ENCODE assay signal across 15 cellular contexts in genomic region chr12:104534162-104534856, GRCh38.
DNase-seq lines count a peak whose midpoint lies in the region; ATAC-seq, FAIRE-seq and TF ChIP-seq lines count a peak whose summit lies in the region.
"Had no signal": no experiment of that assay in that cellular context is flagged by ENCODE, and none has a peak within 500 bp of the region (broad histone marks: within the 10 kb centered on the region; RNA-seq: fewer than 3 reads in every experiment).

No MANE protein-coding gene starts in this region.

- H3K27ac ChIP-seq in astrocyte (ENCODE audit: low read depth, low read length) (no peak overlapping the region), neutrophil (peak overlapping the region; percentile 50)
- H3K27ac ChIP-seq: GM23248, Peyer's patch had no signal

- H3K4me3 Mint-ChIP-seq in astrocyte (ENCODE audit: unreplicated experiment): no peak overlapping the region
- H3K4me3 Mint-ChIP-seq: activated CD4-positive, alpha-beta T cell treated with anti-CD3 and anti-CD28 coated beads, Interleukin-2, amount 10 ng/mL, durations not matched to agents 7 days and 5 days; CD4-positive, alpha-beta T cell had no signal

- H3K27me3 Mint-ChIP-seq in astrocyte (ENCODE audit: low read depth, unreplicated experiment): no peaks in the 10 kb centered on the region
- H3K27me3 Mint-ChIP-seq: activated CD4-positive, alpha-beta T cell treated with anti-CD3 and anti-CD28 coated beads, Interleukin-2, amount 10 ng/mL, durations not matched to agents 7 days and 5 days; CD4-positive, alpha-beta T cell had no signal

- H3K9me3 ChIP-seq in astrocyte (ENCODE audit: insufficient read depth, low read depth, low read length) (no peaks in the 10 kb centered on the region), neutrophil (no peaks in the 10 kb centered on the region)
- H3K9me3 ChIP-seq: Peyer's patch had no signal

- no peak overlapping the region for H3K4me3 ChIP-seq in astrocyte (ENCODE audit: insufficient read depth, low read depth, low read length)
- H3K4me3 ChIP-seq in neutrophil (ENCODE audit: low read depth in 1 of 2, low read length in 1 of 2): no peak overlapping the region
- H3K4me3 ChIP-seq: GM23248, Peyer's patch had no signal

- no peak overlapping the region for H3K4me2 ChIP-seq in astrocyte (ENCODE audit: low read length)

- peaks cover 60% of the 10 kb centered on the region for H3K79me2 ChIP-seq in astrocyte (ENCODE audit: insufficient read depth, low read length)

- peaks cover 5% of the 10 kb centered on the region for H3K9me3 Mint-ChIP-seq in astrocyte (ENCODE audit: unreplicated experiment)

- H3K36me3 ChIP-seq in astrocyte (ENCODE audit: insufficient read depth, low read length) (no peaks in the 10 kb centered on the region), neutrophil (no peaks in the 10 kb centered on the region)
- H3K36me3 ChIP-seq: Peyer's patch had no signal

- no peak for FAIRE-seq in GM12891 (lab: Jason Lieb, UNC)
- FAIRE-seq in astrocyte (lab: Jason Lieb, UNC): peak; percentile 23

- peaks cover 12% of the 10 kb centered on the region for H3K36me3 Mint-ChIP-seq in astrocyte (ENCODE audit: low read depth, unreplicated experiment)

- H2AFZ ChIP-seq in astrocyte (ENCODE audit: low read depth, low read length): no peak overlapping the region
- H2AFZ ChIP-seq: GM23248 had no signal

- no peak for TF ChIP-seq CTCF in astrocyte (IDR thresholded peaks at IDR 0.05; ENCODE audit: insufficient read depth, low read depth, low read length)
- no peak for TF ChIP-seq CTCF in neutrophil (IDR thresholded peaks at IDR 0.05)

- H3K4me1 Mint-ChIP-seq in astrocyte (ENCODE audit: low read depth, unreplicated experiment): peaks cover 20% of the 10 kb centered on the region

- no peaks in the 10 kb centered on the region for H3K27me3 ChIP-seq in astrocyte (ENCODE audit: insufficient read depth, low read length)
- H3K27me3 ChIP-seq in neutrophil: no peaks in the 10 kb centered on the region
- H3K27me3 ChIP-seq: Peyer's patch had no signal

- ATAC-seq in GM18867 (IDR thresholded peaks at IDR 0.05; ENCODE audit: unreplicated experiment) (no peak), HG03095 (IDR thresholded peaks at IDR 0.05; ENCODE audit: unreplicated experiment) (no peak)
- ATAC-seq: left ventricle myocardium superior had no signal

- H3K27ac Mint-ChIP-seq in astrocyte (ENCODE audit: unreplicated experiment): no peak overlapping the region
- H3K27ac Mint-ChIP-seq: activated CD4-positive, alpha-beta T cell treated with anti-CD3 and anti-CD28 coated beads, Interleukin-2, amount 10 ng/mL, durations not matched to agents 7 days and 5 days had no signal

- DNase-seq in GM12891 (ENCODE audit: insufficient read length, low spot score) (no peak), NCI-H82 treated with DMSO at 0.1 percent for 48 hours (lab: John Stamatoyannopoulos, UW; ENCODE audit: unreplicated experiment) (peak; percentile 39), astrocyte (ENCODE audit: low read depth) (no peak)
- DNase-seq in effector CD4-positive, alpha-beta T cell: no peak
- DNase-seq: activated CD4-positive, alpha-beta T cell treated with anti-CD3 and anti-CD28 coated beads, Interleukin-2, amount 10 ng/mL, durations not matched to agents 7 days and 5 days; activated effector memory CD4-positive, alpha-beta T cell treated with Interleukin-2 at 50 U/mL for 16 hours; CD4-positive, alpha-beta T cell; left ventricle myocardium superior; NCI-H1694 treated with DMSO at 0.1 percent for 48 hours; Peyer's patch; trophoblast cell had no signal

- peaks cover 77% of the 10 kb centered on the region for H4K20me1 ChIP-seq in astrocyte (ENCODE audit: insufficient read depth, low read length)

- no peak overlapping the region for H3K9ac ChIP-seq in astrocyte (ENCODE audit: low read length)
- H3K9ac ChIP-seq: GM23248 had no signal

- TF ChIP-seq POLR2A in GM12891 (IDR thresholded peaks at IDR 0.05; ENCODE audit: low read depth, low read length): no peak

- H3K4me1 ChIP-seq in astrocyte (ENCODE audit: insufficient read depth, low read length): no peaks in the 10 kb centered on the region
- H3K4me1 ChIP-seq in neutrophil (ENCODE audit: control insufficient read depth in 1 of 2, insufficient read depth in 1 of 2, low read depth in 1 of 2, low read length in 1 of 2): peaks cover 16 to 37% of the 10 kb centered on the region in 2 experiments

TF ChIP-seq in GM12891, 5 proteins besides CTCF, POLR2A, EP300 and RAD21:
- TF ChIP-seq SPI1 (IDR thresholded peaks at IDR 0.05; ENCODE audit: low read depth, low read length) (0 out of 2 replicates have a peak, but pooled peaks have one; percentile 8), POU2F2 (IDR thresholded peaks at IDR 0.05; ENCODE audit: low read depth, low read length) (no peak)
